8 cellular contexts compared by ENCODE assay signal in the genomic region with DNA sequence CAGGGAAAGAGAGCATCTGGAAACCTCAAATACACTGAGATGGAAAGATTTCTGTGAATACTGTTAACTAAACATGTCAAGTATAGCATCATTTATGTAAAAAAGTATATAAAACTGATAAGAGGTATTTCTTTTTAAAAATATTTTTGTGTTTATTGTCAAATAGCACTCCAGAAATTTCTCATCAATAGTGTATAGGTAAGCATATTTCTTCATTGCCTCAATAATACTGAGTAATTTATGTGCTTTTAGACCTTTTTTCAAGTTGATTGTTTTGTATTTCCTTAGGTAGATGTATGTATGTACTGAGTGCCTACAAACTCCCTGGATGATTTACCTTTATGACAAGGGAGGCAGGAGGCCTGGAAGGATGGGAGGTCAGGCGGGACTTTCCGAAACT.
"Had no signal": no experiment of that assay in that cellular context is flagged by ENCODE, and none has a peak within 500 bp of the region (broad histone marks: within the 10 kb centered on the region; RNA-seq: fewer than 3 reads in every experiment).

No MANE protein-coding gene starts in this region.

- FAIRE-seq: H1, H54, HTR-8/SVneo had no signal

- H3K4me3 ChIP-seq: GM23338 had no signal

- ATAC-seq: GM23338 had no signal

- H3K27ac ChIP-seq: KMS-11 had no signal

- H3K27ac Mint-ChIP-seq: GM23338, H9 had no signal

- DNase-seq: H9, HCEC 1CT, KBM-7 had no signal

- H3K9ac ChIP-seq: KMS-11 had no signal

- H2AFZ ChIP-seq: GM23338 had no signal

- H3K4me2 ChIP-seq: GM23338, KMS-11 had no signal

- H3K9me3 Mint-ChIP-seq: GM23338, H9 had no signal

- H3K4me3 Mint-ChIP-seq: GM23338, H9 had no signal
